Comparison of ENCODE assay signal across 24 cellular contexts in the genomic region with DNA sequence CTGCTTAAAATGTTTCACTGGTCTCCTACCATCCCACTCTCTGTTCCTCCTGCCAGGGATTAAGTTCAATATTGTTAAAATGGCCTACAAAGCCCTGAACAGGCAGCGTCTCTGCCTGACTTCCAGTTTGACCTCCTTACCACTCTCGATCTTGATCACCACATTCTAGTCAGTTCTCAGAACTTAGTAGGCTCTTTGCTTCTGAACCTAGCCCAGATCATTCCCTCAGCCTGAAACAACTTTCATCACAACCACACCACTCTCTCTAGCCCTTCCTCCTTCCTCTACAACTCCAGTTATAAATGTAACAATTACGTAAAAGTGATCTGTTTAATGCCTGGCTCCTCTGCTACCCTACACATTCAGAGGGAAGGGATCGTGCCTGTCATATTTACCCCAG.
"Had no signal": no experiment of that assay in that cellular context is flagged by ENCODE, and none has a peak within 500 bp of the region (broad histone marks: within the 10 kb centered on the region; RNA-seq: fewer than 3 reads in every experiment).

No MANE protein-coding gene starts in this region.

- H3K27ac Mint-ChIP-seq: endodermal cell; immature natural killer cell; natural killer cell treated with Interleukin-12 subunit alpha and Interleukin-12 subunit beta and Interleukin-15 and Interleukin-18, amount 100 ng/mL, for 72 hours; neural progenitor cell; progenitor cell of endocrine pancreas had no signal

- H3K9me3 ChIP-seq: ovary, suprapubic skin, thyroid gland, uterus had no signal

- H3K36me3 ChIP-seq: neural progenitor cell, ovary, suprapubic skin, thyroid gland, uterus had no signal

- H3K9me3 Mint-ChIP-seq: immature natural killer cell; natural killer cell treated with Interleukin-12 subunit alpha and Interleukin-12 subunit beta and Interleukin-15 and Interleukin-18, amount 100 ng/mL, for 72 hours had no signal

- DNase-seq: effector CD4-positive, alpha-beta T cell; endodermal cell; erythroblast; foreskin keratinocyte; immature natural killer cell; kidney; left colon; left ventricle myocardium superior; mesenchymal stem cell; midbrain; nucleus accumbens; ovary; right cardiac atrium; small intestine; stimulated activated CD4-positive, alpha-beta T cell treated with anti-CD3 and anti-CD28 coated beads, Interleukin-12 subunit alpha, Interleukin-12 subunit beta, amount 100 ng/mL, for 4 hours; stimulated activated naive CD8-positive, alpha-beta T cell treated with anti-CD3 and anti-CD28 coated beads, Interleukin-15, Interleukin-2, amounts not matched to agents 100 U/mL and 50 U/mL, for 24 hours; thyroid gland; upper lobe of left lung; uterus had no signal

- H3K4me1 Mint-ChIP-seq: neural progenitor cell had no signal

- H3K4me3 Mint-ChIP-seq: endodermal cell; immature natural killer cell; natural killer cell treated with Interleukin-12 subunit alpha and Interleukin-12 subunit beta and Interleukin-15 and Interleukin-18, amount 100 ng/mL, for 72 hours; neural progenitor cell had no signal

- H3K27me3 ChIP-seq: foreskin keratinocyte, neural progenitor cell, ovary, suprapubic skin, thyroid gland, upper lobe of left lung, uterus had no signal

- H3K4me3 ChIP-seq: lung, neural progenitor cell, ovary, suprapubic skin, thyroid gland, upper lobe of left lung, uterus had no signal

- ATAC-seq: foreskin keratinocyte; left colon; left ventricle myocardium superior; right cardiac atrium; stimulated activated naive CD8-positive, alpha-beta T cell treated with anti-CD3 and anti-CD28 coated beads, Interleukin-15, Interleukin-2, amounts not matched to agents 100 U/mL and 50 U/mL, for 24 hours had no signal

- H3K4me1 ChIP-seq: neural progenitor cell, uterus had no signal
